ENCODE assay signal across 1 cellular context in the genomic region with DNA sequence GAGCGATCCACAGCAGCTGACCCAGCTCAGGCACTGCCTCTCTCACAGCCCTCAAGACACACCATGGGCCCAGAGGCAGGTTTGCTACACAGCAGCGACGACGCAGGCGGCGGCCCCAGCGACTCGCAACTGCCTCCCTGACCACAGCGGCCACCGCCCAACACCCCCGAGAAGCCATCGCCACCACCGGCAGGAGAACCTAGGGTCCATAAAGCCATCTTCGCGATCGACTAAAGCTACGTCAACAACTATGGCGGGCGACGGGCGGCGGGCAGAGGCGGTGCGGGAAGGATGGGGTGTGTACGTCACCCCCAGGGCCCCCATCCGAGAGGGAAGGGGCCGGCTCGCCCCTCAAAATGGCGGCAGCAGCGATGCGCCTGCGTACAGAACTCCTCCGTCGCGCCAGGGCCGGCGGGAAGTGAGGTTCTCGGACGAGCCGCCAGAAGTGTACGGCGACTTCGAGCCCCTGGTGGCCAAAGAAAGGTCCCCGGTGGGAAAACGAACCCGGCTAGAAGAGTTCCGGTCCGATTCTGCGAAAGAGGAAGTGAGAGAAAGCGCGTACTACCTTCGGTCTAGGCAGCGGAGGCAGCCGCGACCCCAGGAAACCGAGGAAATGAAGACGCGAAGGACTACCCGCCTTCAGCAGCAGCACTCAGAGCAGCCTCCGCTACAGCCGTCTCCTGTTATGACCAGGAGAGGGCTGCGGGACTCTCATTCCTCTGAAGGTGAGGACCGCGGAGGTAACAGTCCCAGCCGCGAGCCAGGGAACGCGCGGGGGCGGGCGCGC.
TF ChIP-seq lines count a peak whose summit lies in the region.

A gene with protein sequence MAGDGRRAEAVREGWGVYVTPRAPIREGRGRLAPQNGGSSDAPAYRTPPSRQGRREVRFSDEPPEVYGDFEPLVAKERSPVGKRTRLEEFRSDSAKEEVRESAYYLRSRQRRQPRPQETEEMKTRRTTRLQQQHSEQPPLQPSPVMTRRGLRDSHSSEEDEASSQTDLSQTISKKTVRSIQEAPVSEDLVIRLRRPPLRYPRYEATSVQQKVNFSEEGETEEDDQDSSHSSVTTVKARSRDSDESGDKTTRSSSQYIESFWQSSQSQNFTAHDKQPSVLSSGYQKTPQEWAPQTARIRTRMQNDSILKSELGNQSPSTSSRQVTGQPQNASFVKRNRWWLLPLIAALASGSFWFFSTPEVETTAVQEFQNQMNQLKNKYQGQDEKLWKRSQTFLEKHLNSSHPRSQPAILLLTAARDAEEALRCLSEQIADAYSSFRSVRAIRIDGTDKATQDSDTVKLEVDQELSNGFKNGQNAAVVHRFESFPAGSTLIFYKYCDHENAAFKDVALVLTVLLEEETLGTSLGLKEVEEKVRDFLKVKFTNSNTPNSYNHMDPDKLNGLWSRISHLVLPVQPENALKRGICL (plus strand): TSS at position 33 of the 787 bp plus-strand sequence. CDS start 218 bp downstream, at position 251.

TF ChIP-seq in HepG2, 621 proteins besides CTCF, POLR2A, EP300 and RAD21 (continued from another document and continues in another):
- TF ChIP-seq, protein P1, sequence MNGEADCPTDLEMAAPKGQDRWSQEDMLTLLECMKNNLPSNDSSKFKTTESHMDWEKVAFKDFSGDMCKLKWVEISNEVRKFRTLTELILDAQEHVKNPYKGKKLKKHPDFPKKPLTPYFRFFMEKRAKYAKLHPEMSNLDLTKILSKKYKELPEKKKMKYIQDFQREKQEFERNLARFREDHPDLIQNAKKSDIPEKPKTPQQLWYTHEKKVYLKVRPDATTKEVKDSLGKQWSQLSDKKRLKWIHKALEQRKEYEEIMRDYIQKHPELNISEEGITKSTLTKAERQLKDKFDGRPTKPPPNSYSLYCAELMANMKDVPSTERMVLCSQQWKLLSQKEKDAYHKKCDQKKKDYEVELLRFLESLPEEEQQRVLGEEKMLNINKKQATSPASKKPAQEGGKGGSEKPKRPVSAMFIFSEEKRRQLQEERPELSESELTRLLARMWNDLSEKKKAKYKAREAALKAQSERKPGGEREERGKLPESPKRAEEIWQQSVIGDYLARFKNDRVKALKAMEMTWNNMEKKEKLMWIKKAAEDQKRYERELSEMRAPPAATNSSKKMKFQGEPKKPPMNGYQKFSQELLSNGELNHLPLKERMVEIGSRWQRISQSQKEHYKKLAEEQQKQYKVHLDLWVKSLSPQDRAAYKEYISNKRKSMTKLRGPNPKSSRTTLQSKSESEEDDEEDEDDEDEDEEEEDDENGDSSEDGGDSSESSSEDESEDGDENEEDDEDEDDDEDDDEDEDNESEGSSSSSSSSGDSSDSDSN (CRISPR knock-in tag; IDR thresholded peaks at IDR 0.05) = peak; percentile 87
- TF ChIP-seq ARHGAP35 (CRISPR knock-in tag; IDR thresholded peaks at IDR 0.05; ENCODE audit: borderline replicate concordance) = peak; percentile 14
- TF ChIP-seq HIVEP1 (CRISPR knock-in tag; IDR thresholded peaks at IDR 0.05) = no peak; the same call in 1 of the 2 replicates
- peak; percentile 97 for TF ChIP-seq KAT8 (CRISPR knock-in tag; IDR thresholded peaks at IDR 0.05)
- TF ChIP-seq SCMH1 (CRISPR knock-in tag; IDR thresholded peaks at IDR 0.05; ENCODE audit: borderline replicate concordance) = no peak
- TF ChIP-seq, protein P2, sequence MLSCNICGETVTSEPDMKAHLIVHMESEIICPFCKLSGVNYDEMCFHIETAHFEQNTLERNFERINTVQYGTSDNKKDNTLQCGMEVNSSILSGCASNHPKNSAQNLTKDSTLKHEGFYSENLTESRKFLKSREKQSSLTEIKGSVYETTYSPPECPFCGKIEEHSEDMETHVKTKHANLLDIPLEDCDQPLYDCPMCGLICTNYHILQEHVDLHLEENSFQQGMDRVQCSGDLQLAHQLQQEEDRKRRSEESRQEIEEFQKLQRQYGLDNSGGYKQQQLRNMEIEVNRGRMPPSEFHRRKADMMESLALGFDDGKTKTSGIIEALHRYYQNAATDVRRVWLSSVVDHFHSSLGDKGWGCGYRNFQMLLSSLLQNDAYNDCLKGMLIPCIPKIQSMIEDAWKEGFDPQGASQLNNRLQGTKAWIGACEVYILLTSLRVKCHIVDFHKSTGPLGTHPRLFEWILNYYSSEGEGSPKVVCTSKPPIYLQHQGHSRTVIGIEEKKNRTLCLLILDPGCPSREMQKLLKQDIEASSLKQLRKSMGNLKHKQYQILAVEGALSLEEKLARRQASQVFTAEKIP (CRISPR knock-in tag; IDR thresholded peaks at IDR 0.05; ENCODE audit: borderline replicate concordance) = no peak
- TF ChIP-seq SOX13 (IDR thresholded peaks at IDR 0.05) = 0 out of 2 replicates have a peak, but pooled peaks have one; percentile 26
- TF ChIP-seq SOX13 (CRISPR knock-in tag; conservative IDR thresholded peaks at IDR 0.05 in 1 of 2, IDR thresholded peaks at IDR 0.05 in 1 of 2) = peak in 1 of 2 experiments; percentile 56; a peak in 1 of 4 replicates
- no peak for TF ChIP-seq KDM6A (CRISPR knock-in tag; IDR thresholded peaks at IDR 0.05; ENCODE audit: low read depth)
- TF ChIP-seq ZNF562 (CRISPR knock-in tag; IDR thresholded peaks at IDR 0.05; ENCODE audit: borderline replicate concordance) = no peak
- TF ChIP-seq ZNF564 (CRISPR knock-in tag; IDR thresholded peaks at IDR 0.05) = peak; percentile 76; the same call in 1 of the 2 replicates
- TF ChIP-seq, protein P3, sequence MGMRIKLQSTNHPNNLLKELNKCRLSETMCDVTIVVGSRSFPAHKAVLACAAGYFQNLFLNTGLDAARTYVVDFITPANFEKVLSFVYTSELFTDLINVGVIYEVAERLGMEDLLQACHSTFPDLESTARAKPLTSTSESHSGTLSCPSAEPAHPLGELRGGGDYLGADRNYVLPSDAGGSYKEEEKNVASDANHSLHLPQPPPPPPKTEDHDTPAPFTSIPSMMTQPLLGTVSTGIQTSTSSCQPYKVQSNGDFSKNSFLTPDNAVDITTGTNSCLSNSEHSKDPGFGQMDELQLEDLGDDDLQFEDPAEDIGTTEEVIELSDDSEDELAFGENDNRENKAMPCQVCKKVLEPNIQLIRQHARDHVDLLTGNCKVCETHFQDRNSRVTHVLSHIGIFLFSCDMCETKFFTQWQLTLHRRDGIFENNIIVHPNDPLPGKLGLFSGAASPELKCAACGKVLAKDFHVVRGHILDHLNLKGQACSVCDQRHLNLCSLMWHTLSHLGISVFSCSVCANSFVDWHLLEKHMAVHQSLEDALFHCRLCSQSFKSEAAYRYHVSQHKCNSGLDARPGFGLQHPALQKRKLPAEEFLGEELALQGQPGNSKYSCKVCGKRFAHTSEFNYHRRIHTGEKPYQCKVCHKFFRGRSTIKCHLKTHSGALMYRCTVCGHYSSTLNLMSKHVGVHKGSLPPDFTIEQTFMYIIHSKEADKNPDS (CRISPR knock-in tag; IDR thresholded peaks at IDR 0.05) = peak; percentile 67; the same call in 1 of the 2 replicates
- TF ChIP-seq HNRNPH1 (optimal IDR thresholded peaks at IDR 0.05; ENCODE audit: low read depth, low read length) = no peak
- peak; percentile 89 for TF ChIP-seq ZNF143 (CRISPR knock-in tag; IDR thresholded peaks at IDR 0.05)
- peak; percentile 34 for TF ChIP-seq TEAD3 (CRISPR knock-in tag; optimal IDR thresholded peaks at IDR 0.05; ENCODE audit: borderline replicate concordance)
- peak; percentile 84 for TF ChIP-seq CCDC6 (CRISPR knock-in tag; IDR thresholded peaks at IDR 0.05)
- no peak; the same call in 1 of the 2 replicates for TF ChIP-seq ZNF12 (CRISPR knock-in tag; IDR thresholded peaks at IDR 0.05)
- no peak; the same call in 1 of the 2 replicates for TF ChIP-seq NKX3-1 (CRISPR knock-in tag; IDR thresholded peaks at IDR 0.05)
- TF ChIP-seq ZNF232 (CRISPR knock-in tag; IDR thresholded peaks at IDR 0.05; ENCODE audit: borderline replicate concordance) = peak; percentile 47; the same call in 1 of the 2 replicates
- TF ChIP-seq, protein P4, sequence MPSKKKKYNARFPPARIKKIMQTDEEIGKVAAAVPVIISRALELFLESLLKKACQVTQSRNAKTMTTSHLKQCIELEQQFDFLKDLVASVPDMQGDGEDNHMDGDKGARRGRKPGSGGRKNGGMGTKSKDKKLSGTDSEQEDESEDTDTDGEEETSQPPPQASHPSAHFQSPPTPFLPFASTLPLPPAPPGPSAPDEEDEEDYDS (CRISPR knock-in tag; IDR thresholded peaks at IDR 0.05) = peak; percentile 44; the same call in 1 of the 2 replicates
- TF ChIP-seq, protein P5, sequence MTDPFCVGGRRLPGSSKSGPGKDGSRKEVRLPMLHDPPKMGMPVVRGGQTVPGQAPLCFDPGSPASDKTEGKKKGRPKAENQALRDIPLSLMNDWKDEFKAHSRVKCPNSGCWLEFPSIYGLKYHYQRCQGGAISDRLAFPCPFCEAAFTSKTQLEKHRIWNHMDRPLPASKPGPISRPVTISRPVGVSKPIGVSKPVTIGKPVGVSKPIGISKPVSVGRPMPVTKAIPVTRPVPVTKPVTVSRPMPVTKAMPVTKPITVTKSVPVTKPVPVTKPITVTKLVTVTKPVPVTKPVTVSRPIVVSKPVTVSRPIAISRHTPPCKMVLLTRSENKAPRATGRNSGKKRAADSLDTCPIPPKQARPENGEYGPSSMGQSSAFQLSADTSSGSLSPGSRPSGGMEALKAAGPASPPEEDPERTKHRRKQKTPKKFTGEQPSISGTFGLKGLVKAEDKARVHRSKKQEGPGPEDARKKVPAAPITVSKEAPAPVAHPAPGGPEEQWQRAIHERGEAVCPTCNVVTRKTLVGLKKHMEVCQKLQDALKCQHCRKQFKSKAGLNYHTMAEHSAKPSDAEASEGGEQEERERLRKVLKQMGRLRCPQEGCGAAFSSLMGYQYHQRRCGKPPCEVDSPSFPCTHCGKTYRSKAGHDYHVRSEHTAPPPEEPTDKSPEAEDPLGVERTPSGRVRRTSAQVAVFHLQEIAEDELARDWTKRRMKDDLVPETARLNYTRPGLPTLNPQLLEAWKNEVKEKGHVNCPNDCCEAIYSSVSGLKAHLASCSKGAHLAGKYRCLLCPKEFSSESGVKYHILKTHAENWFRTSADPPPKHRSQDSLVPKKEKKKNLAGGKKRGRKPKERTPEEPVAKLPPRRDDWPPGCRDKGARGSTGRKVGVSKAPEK (CRISPR knock-in tag; IDR thresholded peaks at IDR 0.05; ENCODE audit: borderline replicate concordance) = no peak
- peak; percentile 94 for TF ChIP-seq AGO2 (optimal IDR thresholded peaks at IDR 0.05; ENCODE audit: low read depth, low read length)
- peak; percentile 43; the same call in 1 of the 2 replicates for TF ChIP-seq ZNF460 (CRISPR knock-in tag; IDR thresholded peaks at IDR 0.05; ENCODE audit: borderline replicate concordance)
- TF ChIP-seq RCOR2 (CRISPR knock-in tag; IDR thresholded peaks at IDR 0.05) = peak; percentile 41; the same call in 1 of the 2 replicates
- TF ChIP-seq, protein P6, sequence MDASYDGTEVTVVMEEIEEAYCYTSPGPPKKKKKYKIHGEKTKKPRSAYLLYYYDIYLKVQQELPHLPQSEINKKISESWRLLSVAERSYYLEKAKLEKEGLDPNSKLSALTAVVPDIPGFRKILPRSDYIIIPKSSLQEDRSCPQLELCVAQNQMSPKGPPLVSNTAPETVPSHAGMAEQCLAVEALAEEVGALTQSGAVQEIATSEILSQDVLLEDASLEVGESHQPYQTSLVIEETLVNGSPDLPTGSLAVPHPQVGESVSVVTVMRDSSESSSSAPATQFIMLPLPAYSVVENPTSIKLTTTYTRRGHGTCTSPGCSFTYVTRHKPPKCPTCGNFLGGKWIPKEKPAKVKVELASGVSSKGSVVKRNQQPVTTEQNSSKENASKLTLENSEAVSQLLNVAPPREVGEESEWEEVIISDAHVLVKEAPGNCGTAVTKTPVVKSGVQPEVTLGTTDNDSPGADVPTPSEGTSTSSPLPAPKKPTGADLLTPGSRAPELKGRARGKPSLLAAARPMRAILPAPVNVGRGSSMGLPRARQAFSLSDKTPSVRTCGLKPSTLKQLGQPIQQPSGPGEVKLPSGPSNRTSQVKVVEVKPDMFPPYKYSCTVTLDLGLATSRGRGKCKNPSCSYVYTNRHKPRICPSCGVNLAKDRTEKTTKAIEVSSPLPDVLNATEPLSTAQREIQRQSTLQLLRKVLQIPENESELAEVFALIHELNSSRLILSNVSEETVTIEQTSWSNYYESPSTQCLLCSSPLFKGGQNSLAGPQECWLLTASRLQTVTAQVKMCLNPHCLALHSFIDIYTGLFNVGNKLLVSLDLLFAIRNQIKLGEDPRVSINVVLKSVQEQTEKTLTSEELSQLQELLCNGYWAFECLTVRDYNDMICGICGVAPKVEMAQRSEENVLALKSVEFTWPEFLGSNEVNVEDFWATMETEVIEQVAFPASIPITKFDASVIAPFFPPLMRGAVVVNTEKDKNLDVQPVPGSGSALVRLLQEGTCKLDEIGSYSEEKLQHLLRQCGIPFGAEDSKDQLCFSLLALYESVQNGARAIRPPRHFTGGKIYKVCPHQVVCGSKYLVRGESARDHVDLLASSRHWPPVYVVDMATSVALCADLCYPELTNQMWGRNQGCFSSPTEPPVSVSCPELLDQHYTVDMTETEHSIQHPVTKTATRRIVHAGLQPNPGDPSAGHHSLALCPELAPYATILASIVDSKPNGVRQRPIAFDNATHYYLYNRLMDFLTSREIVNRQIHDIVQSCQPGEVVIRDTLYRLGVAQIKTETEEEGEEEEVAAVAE (CRISPR knock-in tag; IDR thresholded peaks at IDR 0.05; ENCODE audit: borderline replicate concordance) = peak; percentile 90
- TF ChIP-seq SETDB1 (CRISPR knock-in tag; IDR thresholded peaks at IDR 0.05; ENCODE audit: borderline replicate concordance) = no peak
- TF ChIP-seq, protein P7, sequence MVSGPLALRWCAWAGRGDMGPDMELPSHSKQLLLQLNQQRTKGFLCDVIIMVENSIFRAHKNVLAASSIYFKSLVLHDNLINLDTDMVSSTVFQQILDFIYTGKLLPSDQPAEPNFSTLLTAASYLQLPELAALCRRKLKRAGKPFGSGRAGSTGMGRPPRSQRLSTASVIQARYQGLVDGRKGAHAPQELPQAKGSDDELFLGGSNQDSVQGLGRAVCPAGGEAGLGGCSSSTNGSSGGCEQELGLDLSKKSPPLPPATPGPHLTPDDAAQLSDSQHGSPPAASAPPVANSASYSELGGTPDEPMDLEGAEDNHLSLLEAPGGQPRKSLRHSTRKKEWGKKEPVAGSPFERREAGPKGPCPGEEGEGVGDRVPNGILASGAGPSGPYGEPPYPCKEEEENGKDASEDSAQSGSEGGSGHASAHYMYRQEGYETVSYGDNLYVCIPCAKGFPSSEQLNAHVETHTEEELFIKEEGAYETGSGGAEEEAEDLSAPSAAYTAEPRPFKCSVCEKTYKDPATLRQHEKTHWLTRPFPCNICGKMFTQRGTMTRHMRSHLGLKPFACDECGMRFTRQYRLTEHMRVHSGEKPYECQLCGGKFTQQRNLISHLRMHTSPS (CRISPR knock-in tag; IDR thresholded peaks at IDR 0.05; ENCODE audit: low read depth) = peak; percentile 40; the same call in 1 of the 2 replicates
- TF ChIP-seq ZC3H4 (CRISPR knock-in tag; IDR thresholded peaks at IDR 0.05; ENCODE audit: borderline replicate concordance) = 0 out of 2 replicates have a peak, but pooled peaks have one; percentile 30
- TF ChIP-seq ZFYVE20 (CRISPR knock-in tag; IDR thresholded peaks at IDR 0.05; ENCODE audit: borderline replicate concordance, low read depth) = no peak; the same call in 1 of the 2 replicates
- peak; percentile 75 for TF ChIP-seq TBX2 (CRISPR knock-in tag; IDR thresholded peaks at IDR 0.05; ENCODE audit: borderline replicate concordance)
- TF ChIP-seq MED13 (CRISPR knock-in tag; IDR thresholded peaks at IDR 0.05) = peak; percentile 55; the same call in 1 of the 2 replicates
- peak; percentile 94; the same call in 1 of the 2 replicates for TF ChIP-seq ZNF234 (CRISPR knock-in tag; conservative IDR thresholded peaks at IDR 0.05)
- peak; percentile 75 for TF ChIP-seq HOXA5 (CRISPR knock-in tag; IDR thresholded peaks at IDR 0.05)
- TF ChIP-seq FOXA1 (IDR thresholded peaks at IDR 0.05) = no peak
- peak; percentile 57 for TF ChIP-seq FOXA1 (CRISPR knock-in tag; IDR thresholded peaks at IDR 0.05)
- peak; percentile 78; the same call in 1 of the 2 replicates for TF ChIP-seq ZNF761 (CRISPR knock-in tag; conservative IDR thresholded peaks at IDR 0.05)
- TF ChIP-seq ZNF615 (CRISPR knock-in tag; IDR thresholded peaks at IDR 0.05; ENCODE audit: borderline replicate concordance) = peak; percentile 85; the same call in 1 of the 2 replicates
- TF ChIP-seq ZNF713 (CRISPR knock-in tag; IDR thresholded peaks at IDR 0.05) = no peak
- peak; percentile 31 for TF ChIP-seq ZNF136 (CRISPR knock-in tag; IDR thresholded peaks at IDR 0.05; ENCODE audit: low read depth)
- peak; percentile 79; the same call in 1 of the 2 replicates for TF ChIP-seq GFI1 (CRISPR knock-in tag; IDR thresholded peaks at IDR 0.05; ENCODE audit: borderline replicate concordance)
